29 cellular contexts compared by ENCODE assay signal in the genomic region with DNA sequence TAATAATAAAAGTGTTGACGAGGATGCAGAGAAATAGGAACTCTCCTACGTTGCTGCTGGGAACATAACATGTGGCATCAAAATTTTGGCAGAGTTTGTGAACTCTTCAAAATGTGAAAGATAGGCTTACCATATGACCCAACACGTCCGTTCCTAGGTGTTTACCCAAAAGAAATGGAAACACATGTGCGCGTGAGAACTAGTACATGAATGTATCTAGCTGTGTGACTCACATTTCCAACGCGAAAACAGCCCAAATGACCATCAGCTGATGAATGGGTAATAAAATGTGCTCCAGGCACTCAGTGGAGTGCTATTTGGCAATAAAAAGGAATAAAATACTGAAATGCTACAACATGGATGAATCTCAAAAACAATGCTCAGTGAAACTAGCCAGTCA. TPM values are rescaled to one million over a fixed set of nuclear protein-coding genes. Genes with fewer than 3 reads are reported as not detected.
DNase-seq lines count a peak whose midpoint lies in the region; ATAC-seq and TF ChIP-seq lines count a peak whose summit lies in the region.
"Had no signal": no experiment of that assay in that cellular context is flagged by ENCODE, and none has a peak within 500 bp of the region (broad histone marks: within the 10 kb centered on the region; RNA-seq: fewer than 3 reads in every experiment).

No MANE protein-coding gene starts in this region.

- ATAC-seq in HG02610 (IDR thresholded peaks at IDR 0.05; ENCODE audit: unreplicated experiment), result no peak
- ATAC-seq: HCT116; sciatic nerve; stimulated activated naive B cell treated with anti-CD40 and anti-IgM and Interleukin-4, amounts not matched to agents 10 μg/mL and 1 μg/mL and 100 μg/mL, for 72 hours had no signal

- H3K4me3 Mint-ChIP-seq in MCF 10A (ENCODE audit: unreplicated experiment), result no peak overlapping the region
- H3K4me3 Mint-ChIP-seq: activated CD4-positive, alpha-beta T cell treated with anti-CD3 and anti-CD28 coated beads, Interleukin-2, amount 10 ng/mL, durations not matched to agents 7 days and 5 days; activated T-cell treated with anti-CD3 and anti-CD28 coated beads, Interleukin-2, amount 50 U/mL, for 24 hours; B cell; stimulated activated naive B cell treated with anti-CD40 and anti-IgM and Interleukin-4, amounts not matched to agents 10 μg/mL and 1 μg/mL and 100 μg/mL, for 72 hours had no signal

- H3K4me1 ChIP-seq in breast epithelium, result peaks cover 0 to 6% of the 10 kb centered on the region in 2 donors
- H3K4me1 ChIP-seq: prostate gland had no signal

- POLR2A ChIA-PET in MCF 10A (lab: Yijun Ruan, JAX), result no interaction called here

- CTCF ChIA-PET in MCF 10A (lab: Yijun Ruan, JAX), result interaction anchor here (0.6 kb wide), 1 partner anchor 232 kb away, joined by 4 read pairs; no protein-coding TSS in a partner anchor

- intact Hi-C loops in MCF 10A (cut with micrococcal nuclease) (loop anchor here (10.0 kb wide), 1 partner anchor 545 kb away; no protein-coding TSS in a partner anchor), breast epithelium (cut with DNase I; ENCODE audit: low total_unique reads) (no loop called here)

- H3K27ac Mint-ChIP-seq in MCF 10A (ENCODE audit: low read depth, unreplicated experiment), result no peak overlapping the region
- H3K27ac Mint-ChIP-seq: activated CD4-positive, alpha-beta T cell treated with anti-CD3 and anti-CD28 coated beads, Interleukin-2, amount 10 ng/mL, durations not matched to agents 7 days and 5 days; activated T-cell treated with anti-CD3 and anti-CD28 coated beads, Interleukin-2, amount 50 U/mL, for 24 hours; B cell; stimulated activated naive B cell treated with anti-CD40 and anti-IgM and Interleukin-4, amounts not matched to agents 10 μg/mL and 1 μg/mL and 100 μg/mL, for 72 hours had no signal

- TF ChIP-seq POLR2A in breast epithelium (IDR thresholded peaks at IDR 0.05), result no peak

- in situ Hi-C loops in brain microvascular endothelial cell (cut with HindIII; ENCODE audit: low pct_ligation_motif_present, low sequenced_read_pairs), result no loop called here

- H3K27me3 ChIP-seq in breast epithelium (peaks cover 4 to 46% of the 10 kb centered on the region in 2 donors), brain microvascular endothelial cell (replicated peaks) (peaks cover 20% of the 10 kb centered on the region)

- TF ChIP-seq CTCF in MCF 10A (IDR thresholded peaks at IDR 0.05; ENCODE audit: unreplicated experiment) (no peak), breast epithelium (IDR thresholded peaks at IDR 0.05) (no peak), brain microvascular endothelial cell (IDR thresholded peaks at IDR 0.05; ENCODE audit: low read depth, low read length, missing control alignments) (no peak), fibroblast of villous mesenchyme (IDR thresholded peaks at IDR 0.05; ENCODE audit: insufficient read depth, low read depth, low read length) (no peak)

- H3K27me3 Mint-ChIP-seq in MCF 10A (ENCODE audit: insufficient read depth, unreplicated experiment), result peaks cover 50% of the 10 kb centered on the region

- H3K27ac ChIP-seq in breast epithelium (no peak overlapping the region), brain microvascular endothelial cell (no peak overlapping the region)
- H3K27ac ChIP-seq: 22Rv1, dorsolateral prefrontal cortex, Peyer's patch, prostate gland had no signal

- no peak overlapping the region for H3K4me3 ChIP-seq in breast epithelium
- no peak overlapping the region for H3K4me3 ChIP-seq in brain microvascular endothelial cell (ENCODE audit: low read depth, low read length)
- H3K4me3 ChIP-seq in fibroblast of villous mesenchyme (ENCODE audit: low read depth, low read length), result no peak overlapping the region
- H3K4me3 ChIP-seq: dorsolateral prefrontal cortex, Peyer's patch, prostate gland had no signal

- H3K36me3 ChIP-seq in breast epithelium, result no peaks in the 10 kb centered on the region
- no peaks in the 10 kb centered on the region for H3K36me3 ChIP-seq in brain microvascular endothelial cell (replicated peaks)
- H3K36me3 ChIP-seq: Peyer's patch, prostate gland had no signal

- BruUV-seq in MCF 10A (replicated peaks; lab: Mats Ljungman, UMichigan), result no TSS peak

- no peaks in the 10 kb centered on the region for H3K9me3 Mint-ChIP-seq in MCF 10A (ENCODE audit: unreplicated experiment)
- H3K9me3 Mint-ChIP-seq: activated CD4-positive, alpha-beta T cell treated with anti-CD3 and anti-CD28 coated beads, Interleukin-2, amount 10 ng/mL, durations not matched to agents 7 days and 5 days; activated T-cell treated with anti-CD3 and anti-CD28 coated beads, Interleukin-2, amount 50 U/mL, for 24 hours had no signal

- H3K36me3 Mint-ChIP-seq in MCF 10A (ENCODE audit: insufficient read depth, unreplicated experiment), result peaks cover 8% of the 10 kb centered on the region

- DNase-seq in MCF 10A (ENCODE audit: unreplicated experiment), result peak; percentile 20
- DNase-seq in breast epithelium (ENCODE audit: low spot score in 2 of 2), result no peak
- peak; percentile 12 for DNase-seq in brain microvascular endothelial cell
- DNase-seq in fibroblast of villous mesenchyme (ENCODE audit: low read depth), result peak; percentile 93
- DNase-seq in DMS153 treated with DMSO at 0.1 percent for 48 hours (lab: John Stamatoyannopoulos, UW; ENCODE audit: unreplicated experiment), result no peak
- no peak for DNase-seq in mucosa of gallbladder (ENCODE audit: low spot score)
- no peak for DNase-seq in NCI-H1105 treated with DMSO at 0.1 percent for 48 hours (lab: John Stamatoyannopoulos, UW)
- DNase-seq: activated CD4-positive, alpha-beta T cell treated with anti-CD3 and anti-CD28 coated beads, Interleukin-2, amount 10 ng/mL, durations not matched to agents 7 days and 5 days; activated gamma-delta T cell treated with Interleukin-2 at 50 U/mL for 16 hours; activated T-cell treated with anti-CD3 and anti-CD28 coated beads, Interleukin-2, amount 50 U/mL, for 24 hours; cerebellar nuclear complex; DMS53; hypothalamus; KG1; MV-4-11; NCI-H1694 treated with DMSO at 0.1 percent for 48 hours; Peyer's patch; SIG-M5; stimulated activated CD4-positive, alpha-beta T cell treated with anti-CD3 and anti-CD28 coated beads, Interleukin-15, amount 100 ng/mL, for 24 hours; stimulated activated naive B cell treated with anti-CD40 and anti-IgM and Interleukin-4, amounts not matched to agents 10 μg/mL and 1 μg/mL and 100 μg/mL, for 72 hours; SW 1271; T1000 had no signal

- no peaks in the 10 kb centered on the region for H3K4me1 Mint-ChIP-seq in MCF 10A (ENCODE audit: insufficient read depth, unreplicated experiment)

- no peaks in the 10 kb centered on the region for H3K9me3 ChIP-seq in breast epithelium
- H3K9me3 ChIP-seq: Peyer's patch, prostate gland had no signal

RNA-seq across cellular contexts. Expression of a gene that starts 10.4 kb away (rescaled TPM):
- total RNA-seq in MCF 10A (2022) (not detected in 2 replicates), breast epithelium (1 to 10 TPM in 1 of 3 donors, under 1 TPM in 2; 0.59 to 1.3 (median 0.96) TPM), fibroblast of villous mesenchyme (0.86 and 1.6 TPM in 2 replicates), mucosa of gallbladder (1.4 TPM)

Comparison
In these comparisons a context has a peak if more than half of its experiments do, and no peak if none do; other contexts are left out.
1. DNase-seq: peak in MCF 10A (single experiment), brain microvascular endothelial cell (single experiment) and fibroblast of villous mesenchyme (single experiment); none in breast epithelium (0 of 2), DMS153 treated with DMSO at 0.1 percent for 48 hours (single experiment), mucosa of gallbladder (single experiment) and NCI-H1105 treated with DMSO at 0.1 percent for 48 hours (single experiment).